ENCODE assay signal across 8 cellular contexts in the genomic region with DNA sequence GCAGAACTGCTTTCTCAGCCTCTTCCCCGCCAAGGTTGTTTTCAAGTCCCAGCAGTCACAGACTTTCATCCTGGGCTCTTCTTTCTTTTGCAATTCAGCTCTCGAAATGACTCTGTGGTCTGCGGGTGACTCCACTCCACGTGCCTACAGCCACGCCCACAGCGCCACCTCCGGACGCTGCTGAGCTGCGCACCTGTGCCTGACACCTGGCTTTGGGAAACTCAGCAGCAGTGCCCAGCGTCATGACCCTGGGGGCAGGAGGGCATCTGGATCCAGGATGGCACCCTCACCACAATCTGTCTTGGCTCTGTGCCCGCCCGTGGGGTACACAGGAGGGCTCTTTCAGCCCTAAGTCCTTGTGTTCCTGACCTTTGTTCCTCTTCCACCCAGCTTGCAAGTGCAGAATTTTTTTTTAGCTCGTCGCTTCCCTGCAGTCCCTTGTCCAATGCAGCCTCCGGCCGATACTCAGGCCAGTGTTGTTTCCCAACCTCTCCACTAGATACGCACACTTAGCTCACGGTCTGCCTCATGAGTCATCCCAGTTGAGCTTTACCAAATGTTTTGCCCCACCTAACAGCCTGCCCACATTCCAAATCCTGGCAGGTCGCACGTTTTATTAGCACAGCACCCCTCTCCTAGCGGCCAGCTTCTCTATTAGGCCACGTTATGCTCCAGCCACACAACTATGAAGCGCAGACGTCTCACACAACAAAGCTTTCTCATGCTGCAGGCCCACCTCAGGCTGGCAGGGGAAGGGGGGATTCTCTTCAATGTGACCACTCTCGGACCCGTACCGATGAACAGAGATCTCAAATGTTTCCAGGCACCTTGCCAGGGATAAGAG. TPM values are rescaled to one million over a fixed set of nuclear protein-coding genes. Genes with fewer than 3 reads are reported as not detected.
A peak's percentile ranks its signal among the peaks of the same experiment; 100 is the strongest.
DNase-seq lines count a peak whose midpoint lies in the region; ATAC-seq and TF ChIP-seq lines count a peak whose summit lies in the region.

No MANE protein-coding gene starts in this region.

- TF ChIP-seq CTCF in foreskin keratinocyte (conservative IDR thresholded peaks at IDR 0.05) (peak; percentile 56), spleen (IDR thresholded peaks at IDR 0.05 in 8 of 11, conservative IDR thresholded peaks at IDR 0.05 in 3 of 11) (peak; percentile 22 to 70 (median 53))

- H3K27ac ChIP-seq in foreskin keratinocyte (peak overlapping the region; percentile 78), spleen (peak overlapping the region in 7 of 8 donors; percentile 57 to 86 (median 78))

- TF ChIP-seq POLR2A in spleen (IDR thresholded peaks at IDR 0.05): no peak

- H3K9me3 ChIP-seq in NT2/D1 (ENCODE audit: insufficient read depth, low read length) (no peaks in the 10 kb centered on the region), spleen (peaks cover 0 to 8% (median 6%) of the 10 kb centered on the region in 8 donors)

- H3K9ac ChIP-seq in NT2/D1 (ENCODE audit: insufficient read length, low read depth): peak overlapping the region; percentile 36

- H3K36me3 ChIP-seq in NT2/D1 (ENCODE audit: insufficient read depth, insufficient read length, low read length) (peaks cover 60% of the 10 kb centered on the region), spleen (peaks cover 3 to 48% (median 39%) of the 10 kb centered on the region in 6 donors)

- ATAC-seq in GM21526 (IDR thresholded peaks at IDR 0.05; ENCODE audit: low FRiP score, unreplicated experiment) (peak; percentile 36), foreskin keratinocyte (peak; percentile 84)

- H3K4me3 ChIP-seq in NT2/D1 (ENCODE audit: insufficient read length, low read depth) (no peak overlapping the region), spleen (peak overlapping the region in 1 of 8 donors; percentile 31)

- H3K27me3 ChIP-seq in NT2/D1 (ENCODE audit: insufficient read depth, insufficient read length): no peaks in the 10 kb centered on the region
- H3K27me3 ChIP-seq in foreskin keratinocyte: no peaks in the 10 kb centered on the region
- H3K27me3 ChIP-seq in spleen (replicated peaks in 1 of 7): no peaks in the 10 kb centered on the region

- DNase-seq in ACHN: peak; percentile 94
- DNase-seq in NT2/D1 (ENCODE audit: low read depth, low spot score): no peak
- DNase-seq in activated T-helper 1 cell treated with Interleukin-2 at 50 U/mL for 16 hours (ENCODE audit: low read depth): peak; percentile 70
- DNase-seq in foreskin keratinocyte: peak; percentile 75 to 90
- peak; percentile 92 for DNase-seq in spleen
- no peak for DNase-seq in NCI-H146 (lab: John Stamatoyannopoulos, UW)
- no peak for DNase-seq in NCI-H526 treated with DMSO at 0.1 percent for 48 hours (lab: John Stamatoyannopoulos, UW)

- WGBS in spleen, 5 donors: 45 to 71% (median 62%) methylated on average over 27 of the region's 27 CpGs

- intact Hi-C loops in spleen (cut with DNase I; ENCODE audit: low total_unique reads): no loop called here

- in situ Hi-C loops in ACHN (cut with HindIII; ENCODE audit: low pct_ligation_motif_present, low pct_unique_long_range_greater_than_20kb, low sequenced_read_pairs): no loop called here

- H3K4me1 ChIP-seq in NT2/D1 (ENCODE audit: insufficient read depth, insufficient read length): peaks cover 24% of the 10 kb centered on the region
- H3K4me1 ChIP-seq in foreskin keratinocyte: peaks cover 10% of the 10 kb centered on the region
- peaks cover 15 to 66% (median 37%) of the 10 kb centered on the region in 6 donors for H3K4me1 ChIP-seq in spleen

RNA-seq across cellular contexts. Expression of gene CAPN10, which starts 6.5 kb away (rescaled TPM):
- total RNA-seq in foreskin keratinocyte (18.2 and 18.4 TPM in 2 replicates), spleen (10 to 100 TPM; 43.0 to 82.6 (median 59.4) TPM)
- polyA plus RNA-seq in foreskin keratinocyte (18.6 and 18.7 TPM in 2 replicates), spleen (10 to 100 TPM; 34.7 to 83.1 (median 66.1) TPM)

RNA-seq across cellular contexts. Expression of gene RNPEPL1, which starts 11.7 kb away (rescaled TPM):
- total RNA-seq in foreskin keratinocyte: 27.1 and 34.0 TPM in 2 replicates
- polyA plus RNA-seq in foreskin keratinocyte: 41.6 and 53.0 TPM in 2 replicates
- total RNA-seq in spleen: 100 to 1,000 TPM in 2 of 7 donors, 10 to 100 TPM in 5; 57.2 to 116 (median 73.0) TPM
- 100 to 1,000 TPM in 2 of 3 donors, 10 to 100 TPM in 1; 79.8 to 165 (median 107) TPM for polyA plus RNA-seq in spleen

RNA-seq across cellular contexts. Expression of gene DUSP28, which starts 19.8 kb away (rescaled TPM):
- total RNA-seq in foreskin keratinocyte (1.8 and 2.6 TPM in 2 replicates), spleen (10 to 100 TPM in 1 of 7 donors, 1 to 10 TPM in 6; 5.9 to 13.6 (median 7.1) TPM)
- polyA plus RNA-seq in foreskin keratinocyte (2.1 and 2.5 TPM in 2 replicates), spleen (1 to 10 TPM; 6.5 to 9.0 (median 7.9) TPM)

RNA-seq across cellular contexts. Expression of gene ANKMY1, which starts 22.2 kb away (rescaled TPM):
- total RNA-seq in foreskin keratinocyte (4.2 and 4.8 TPM in 2 replicates), spleen (10 to 100 TPM; 26.5 to 45.5 (median 30.1) TPM)
- polyA plus RNA-seq in foreskin keratinocyte (2.8 and 2.9 TPM in 2 replicates), spleen (10 to 100 TPM in 1 of 3 donors, 1 to 10 TPM in 2; 7.6 to 11.4 (median 8.1) TPM)

RNA-seq across cellular contexts. Expression of gene GPR35, which starts 45.3 kb away (rescaled TPM):
- total RNA-seq in foreskin keratinocyte (0.07 TPM in 1 of 2 replicates, not detected in the other), spleen (10 to 100 TPM; 10.3 to 25.3 (median 18.7) TPM)
- polyA plus RNA-seq in foreskin keratinocyte (0.03 and 0.07 TPM in 2 replicates), spleen (10 to 100 TPM in 2 of 3 donors, 1 to 10 TPM in 1; 7.4 to 19.1 (median 17.8) TPM)

Comparison
In these comparisons a context has a peak if more than half of its experiments do, and no peak if none do; other contexts are left out.
1. DNase-seq: peak in ACHN (single experiment), activated T-helper 1 cell treated with Interleukin-2 at 50 U/mL for 16 hours (single experiment), foreskin keratinocyte (2 of 2) and spleen (single experiment); none in NT2/D1 (single experiment), NCI-H146 (single experiment) and NCI-H526 treated with DMSO at 0.1 percent for 48 hours (single experiment).